27 cellular contexts compared by ENCODE assay signal in the genomic region with DNA sequence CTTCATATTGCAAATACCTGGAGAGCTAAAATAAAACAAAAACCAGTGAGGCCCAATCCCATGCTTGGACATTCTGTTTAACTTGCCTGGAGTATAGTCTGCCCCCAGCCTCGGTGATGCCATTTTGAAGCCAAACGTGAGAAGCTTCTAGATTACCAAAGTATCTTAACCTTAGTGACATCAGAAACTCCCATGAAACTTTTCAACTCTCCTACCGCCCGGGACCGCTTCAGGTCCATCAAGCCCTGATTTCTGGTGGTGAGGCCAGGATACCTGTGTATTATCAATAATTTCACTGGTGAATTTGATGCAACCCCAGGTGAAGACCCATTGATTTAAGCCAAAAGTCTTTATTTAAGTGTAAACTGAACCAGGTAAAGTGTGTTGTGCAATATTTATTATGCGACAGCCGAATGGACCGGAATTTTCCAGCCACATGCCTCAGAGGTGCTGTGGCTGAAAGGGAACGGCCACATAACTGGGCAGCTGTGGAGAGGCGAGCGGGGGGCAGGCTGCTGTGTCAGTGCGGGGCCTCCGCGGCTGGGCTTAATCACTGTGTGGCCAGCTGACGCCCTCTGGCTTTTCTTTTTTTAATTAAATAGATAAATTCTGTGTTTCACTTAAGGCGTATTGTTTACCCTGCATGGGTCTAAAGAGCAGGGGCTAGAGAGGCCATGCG.
"Had no signal": no experiment of that assay in that cellular context is flagged by ENCODE, and none has a peak within 500 bp of the region (broad histone marks: within the 10 kb centered on the region; RNA-seq: fewer than 3 reads in every experiment).

No MANE protein-coding gene starts in this region.

- ATAC-seq: foreskin keratinocyte; gastroesophageal sphincter; heart right ventricle; left colon; mucosa of descending colon; natural killer cell treated with Interleukin-12 subunit alpha and Interleukin-12 subunit beta and Interleukin-15 and Interleukin-18, amount 100 ng/mL, for 72 hours; stimulated activated effector memory CD8-positive, alpha-beta T cell treated with anti-CD3 and anti-CD28 coated beads, Interleukin-12 subunit alpha, Interleukin-12 subunit beta, amount 100 ng/mL, for 72 hours had no signal

- H3K4me1 ChIP-seq: colonic mucosa, esophagus muscularis mucosa, foreskin keratinocyte, gastroesophageal sphincter, heart right ventricle, prostate gland, right atrium auricular region, sigmoid colon, stomach, thyroid gland, vagina had no signal

- H3K9ac ChIP-seq: neural progenitor cell had no signal

- H3K27me3 ChIP-seq: colonic mucosa, foreskin keratinocyte, thyroid gland, vagina had no signal

- H3K36me3 ChIP-seq: colonic mucosa, esophagus muscularis mucosa, gastroesophageal sphincter, heart right ventricle, neural progenitor cell, prostate gland, right atrium auricular region, sigmoid colon, stomach, thyroid gland, vagina had no signal

- H3K27ac ChIP-seq: colonic mucosa, esophagus muscularis mucosa, foreskin keratinocyte, gastroesophageal sphincter, heart right ventricle, neural progenitor cell, prostate gland, right atrium auricular region, sigmoid colon, stomach, thyroid gland, vagina had no signal

- FAIRE-seq: endothelial cell of umbilical vein had no signal

- DNase-seq: colonic mucosa; effector memory CD4-positive, alpha-beta T cell; foreskin keratinocyte; heart right ventricle; hypothalamus; immature natural killer cell; islet precursor cell; kidney glomerular epithelial cell; left colon; mesenchymal stem cell; mucosa of descending colon; naive B cell; sigmoid colon; stimulated activated CD4-positive, alpha-beta T cell treated with anti-CD3 and anti-CD28 coated beads, Interleukin-2, amount 100 ng/mL, for 24 hours; stimulated activated CD4-positive, alpha-beta T cell treated with anti-CD3 and anti-CD28 coated beads, Interleukin-4, amount 100 ng/mL, for 24 hours; stimulated activated naive CD4-positive, alpha-beta T cell treated with Interleukin-2 at 50 U/mL for 16 hours; stomach; thyroid gland had no signal

- H2AFZ ChIP-seq: neural progenitor cell had no signal

- H3K4me2 ChIP-seq: neural progenitor cell had no signal

- H3K4me3 ChIP-seq: colonic mucosa, esophagus muscularis mucosa, gastroesophageal sphincter, heart right ventricle, mucosa of descending colon, neural progenitor cell, prostate gland, right atrium auricular region, sigmoid colon, stomach, thyroid gland, vagina had no signal

- H3K9me3 ChIP-seq: colonic mucosa, esophagus muscularis mucosa, gastroesophageal sphincter, heart right ventricle, mucosa of descending colon, prostate gland, right atrium auricular region, sigmoid colon, stomach, thyroid gland, vagina had no signal
